ENCODE assay signal across 8 cellular contexts in genomic region chr16:74695450-74696422, GRCh38. TPM values are rescaled to one million over a fixed set of nuclear protein-coding genes. Genes with fewer than 3 reads are reported as not detected.
DNase-seq lines count a peak whose midpoint lies in the region; ATAC-seq and TF ChIP-seq lines count a peak whose summit lies in the region.

No MANE protein-coding gene starts in this region.

- H2BK5ac ChIP-seq in IMR-90 (ENCODE audit: low read depth, low read length, poor library complexity, severe bottlenecking): no peak overlapping the region

- no peak overlapping the region for H3K9ac ChIP-seq in DND-41 (ENCODE audit: low read depth, low read length)
- peak overlapping the region; percentile 29 for H3K9ac ChIP-seq in IMR-90 (ENCODE audit: low read depth, low read length)
- peak overlapping the region; percentile 48 for H3K9ac ChIP-seq in stomach smooth muscle (ENCODE audit: low read length in 2 of 2)

- ATAC-seq in DND-41 (ENCODE audit: insufficient read depth, low read depth) (peak; percentile 66), GM21717 (IDR thresholded peaks at IDR 0.05; ENCODE audit: unreplicated experiment) (peak; percentile 80), IMR-90 (ENCODE audit: low read depth) (peak; percentile 92)
- ATAC-seq in naive thymus-derived CD4-positive, alpha-beta T cell: peak; percentile 89

- peaks cover 23% of the 10 kb centered on the region for H3K4me1 ChIP-seq in DND-41 (ENCODE audit: insufficient read depth, low read length)
- H3K4me1 ChIP-seq in IMR-90 (ENCODE audit: control insufficient read depth, insufficient read depth, low read length): peaks cover 3% of the 10 kb centered on the region; the same call in 1 of the 2 replicates
- H3K4me1 ChIP-seq in naive thymus-derived CD4-positive, alpha-beta T cell (ENCODE audit: control insufficient read depth in 2 of 2, insufficient read depth in 2 of 2, low read length in 2 of 2): peaks cover 14 to 24% of the 10 kb centered on the region in 2 donors
- peaks cover 8% of the 10 kb centered on the region for H3K4me1 ChIP-seq in stomach smooth muscle (ENCODE audit: control insufficient read depth, insufficient read depth, low read length)

- BruUV-seq in IMR-90 (replicated peaks; lab: Mats Ljungman, UMichigan): no TSS peak

- H3K9me3 ChIP-seq in DND-41 (ENCODE audit: insufficient read depth, low read length, severe bottlenecking) (no peaks in the 10 kb centered on the region), IMR-90 (ENCODE audit: control insufficient read depth, insufficient read depth, low read length) (no peaks in the 10 kb centered on the region), stomach smooth muscle (ENCODE audit: control insufficient read depth in 2 of 2, low read length in 2 of 2) (no peaks in the 10 kb centered on the region)
- no peaks in the 10 kb centered on the region for H3K9me3 ChIP-seq in naive thymus-derived CD4-positive, alpha-beta T cell (ENCODE audit: control insufficient read depth in 2 of 3, low read length in 3 of 3)

- peak overlapping the region; percentile 55 for H3K14ac ChIP-seq in IMR-90 (replicated peaks; ENCODE audit: low read depth, low read length)

- H3K4me3 ChIP-seq in DND-41 (ENCODE audit: low read depth in 1 of 2, low read length in 2 of 2): no peak overlapping the region
- peak overlapping the region; percentile 43 for H3K4me3 ChIP-seq in IMR-90 (ENCODE audit: insufficient read depth, low read depth, low read length)
- H3K4me3 ChIP-seq in naive thymus-derived CD4-positive, alpha-beta T cell (ENCODE audit: low read length): peak overlapping the region; percentile 45
- peak overlapping the region; percentile 59 to 79 for H3K4me3 ChIP-seq in stomach smooth muscle (ENCODE audit: low read length in 2 of 2)

- peaks cover 35 to 74% (median 59%) of the 10 kb centered on the region in 7 donors for H3K4me1 Mint-ChIP-seq in naive thymus-derived CD4-positive, alpha-beta T cell

- CTCF ChIA-PET in IMR-90 (lab: Yijun Ruan, JAX): no interaction called here
- CTCF ChIA-PET in naive thymus-derived CD4-positive, alpha-beta T cell (lab: Charles Lee): interaction anchor here (1.3 kb wide), 1 partner anchor 23 kb away, joined by 3 read pairs; no protein-coding TSS in a partner anchor

- H3K9me1 ChIP-seq in IMR-90 (ENCODE audit: insufficient read depth, low read length): 0 out of 2 replicates have a peak, but pooled peaks cover 6% of the 10 kb centered on the region

- H2BK15ac ChIP-seq in IMR-90 (ENCODE audit: low read depth, low read length): no peak overlapping the region

- dilution Hi-C loops in IMR-90 (cut with HindIII; ENCODE audit: low sequenced_read_pairs, unreplicated experiment): no loop called here

- peak; percentile 63 for DNase-seq in DND-41
- peak; percentile 93 for DNase-seq in IMR-90
- DNase-seq in activated T-cell treated with anti-CD3 and anti-CD28 coated beads, Interleukin-2, amount 50 U/mL, for 48 hours: peak; percentile 65 to 70
- DNase-seq in fibroblast of peridontal ligament (ENCODE audit: extremely low read depth): peak; percentile 94
- DNase-seq in naive thymus-derived CD4-positive, alpha-beta T cell: peak; percentile 33 to 67 (median 51)

- H3K4me2 ChIP-seq in DND-41 (ENCODE audit: insufficient read depth, low read length) (peak overlapping the region; percentile 27; the same call in 1 of the 2 replicates), IMR-90 (ENCODE audit: low read depth, low read length) (peak overlapping the region; percentile 78)

- intact Hi-C loops in IMR-90 (cut with micrococcal nuclease): no loop called here
- intact Hi-C loops in naive thymus-derived CD4-positive, alpha-beta T cell (cut with micrococcal nuclease): loop anchor here (1.0 to 5.0 kb wide), 3 partner anchors 28 to 952 kb away; partner anchors contain the start of genes KARS1 (in 1 of the 2), TERF2IP (in 1 of the 2) and WDR59 (in 1 of the 2)

- H3K9me3 Mint-ChIP-seq in naive thymus-derived CD4-positive, alpha-beta T cell: peaks cover 0 to 1% (median 0%) of the 10 kb centered on the region in 11 donors

- no peak for TF ChIP-seq POLR2A in IMR-90 (IDR thresholded peaks at IDR 0.05; ENCODE audit: low read depth, low read length)

- TF ChIP-seq CTCF in DND-41 (IDR thresholded peaks at IDR 0.05; ENCODE audit: borderline replicate concordance, extremely low read depth, low read length, poor library complexity, severe bottlenecking) (no peak), IMR-90 (conservative IDR thresholded peaks at IDR 0.05; ENCODE audit: low read depth, low read length) (no peak)

- H3K27me3 Mint-ChIP-seq in naive thymus-derived CD4-positive, alpha-beta T cell: no peaks in the 10 kb centered on the region

- H3K27ac Mint-ChIP-seq in naive thymus-derived CD4-positive, alpha-beta T cell: peak overlapping the region in 8 of 9 donors; percentile 43 to 87 (median 80)

- POLR2A ChIA-PET in IMR-90 (lab: Charles Lee; ENCODE audit: unreplicated experiment): interaction anchor here (0.6 kb wide), 1 partner anchor 54 kb away, joined by 21 read pairs; no protein-coding TSS in a partner anchor
- POLR2A ChIA-PET in naive thymus-derived CD4-positive, alpha-beta T cell (lab: Charles Lee): interaction anchor here (1.0 kb wide), 1 partner anchor 28 kb away, joined by 4 read pairs; no protein-coding TSS in a partner anchor

- H3K36me3 ChIP-seq in DND-41 (ENCODE audit: insufficient read depth, low read length) (peaks cover 17% of the 10 kb centered on the region), IMR-90 (ENCODE audit: control insufficient read depth, insufficient read depth, low read length) (peaks cover 1% of the 10 kb centered on the region; the same call in 1 of the 2 replicates), stomach smooth muscle (ENCODE audit: control insufficient read depth in 2 of 2, insufficient read depth in 2 of 2, low read length in 2 of 2) (peaks cover 0 to 12% of the 10 kb centered on the region in 2 donors)
- H3K36me3 ChIP-seq in naive thymus-derived CD4-positive, alpha-beta T cell (ENCODE audit: control insufficient read depth in 2 of 3, insufficient read depth in 3 of 3, low read length in 3 of 3): peaks cover 0 to 46% (median 4%) of the 10 kb centered on the region in 3 experiments

- no peak overlapping the region for H3K27ac ChIP-seq in DND-41 (ENCODE audit: low read length)
- H3K27ac ChIP-seq in IMR-90 (ENCODE audit: insufficient read depth, low read length): no peak overlapping the region
- peak overlapping the region; percentile 45 for H3K27ac ChIP-seq in naive thymus-derived CD4-positive, alpha-beta T cell (ENCODE audit: low read depth, low read length)
- no peak overlapping the region for H3K27ac ChIP-seq in stomach smooth muscle (ENCODE audit: low read length)

- peaks cover 12 to 40% (median 34%) of the 10 kb centered on the region in 5 donors for H3K36me3 Mint-ChIP-seq in naive thymus-derived CD4-positive, alpha-beta T cell

- H4K5ac ChIP-seq in IMR-90 (ENCODE audit: low read depth, low read length): peak overlapping the region; percentile 16; the same call in 1 of the 2 replicates

- peak overlapping the region; percentile 1 to 91; a peak in 3 of 4 replicates for H4K8ac ChIP-seq in IMR-90 (ENCODE audit: low read depth in 2 of 2, low read length in 2 of 2)

- H2BK20ac ChIP-seq in IMR-90 (ENCODE audit: low read depth, low read length): no peak overlapping the region

- no peaks in the 10 kb centered on the region for H4K20me1 ChIP-seq in DND-41 (ENCODE audit: insufficient read depth, low read length)
- no peaks in the 10 kb centered on the region for H4K20me1 ChIP-seq in IMR-90 (ENCODE audit: insufficient read depth, low read length)

- H2AFZ ChIP-seq in DND-41 (ENCODE audit: low read depth, low read length): no peak overlapping the region
- peak overlapping the region; percentile 92 for H2AFZ ChIP-seq in IMR-90 (replicated peaks; ENCODE audit: low read length, poor library complexity)

- no peak overlapping the region for H3K18ac ChIP-seq in IMR-90 (ENCODE audit: low read depth, low read length)

- H2AK9ac ChIP-seq in IMR-90 (replicated peaks; ENCODE audit: low read depth, low read length, poor library complexity): no peak overlapping the region

- H3K4ac ChIP-seq in IMR-90 (ENCODE audit: low read depth, low read length): peak overlapping the region; percentile 30; the same call in 1 of the 2 replicates

- H4K91ac ChIP-seq in IMR-90 (ENCODE audit: insufficient read depth, low read depth, low read length): no peak overlapping the region; the same call in 1 of the 2 replicates

- H2AK5ac ChIP-seq in IMR-90 (ENCODE audit: low read depth, low read length): no peak overlapping the region

- in situ Hi-C loops in IMR-90 (cut with MboI; ENCODE audit: low sequenced_read_pairs): no loop called here

- H3K79me2 ChIP-seq in DND-41 (ENCODE audit: insufficient read depth, low read length): 0 out of 2 replicates have a peak, but pooled peaks cover 4% of the 10 kb centered on the region

- peak overlapping the region; percentile 27 for H2BK120ac ChIP-seq in IMR-90 (ENCODE audit: low read depth, low read length)

- H3K23ac ChIP-seq in IMR-90 (ENCODE audit: low read depth, low read length): no peak overlapping the region

- WGBS in IMR-90 (ENCODE audit: extremely low coverage in 2 of 2, insufficient read length in 1 of 2), 2 experiments: no CpG with 5 or more reads among the region's 19 CpGs

- H3K79me1 ChIP-seq in IMR-90 (ENCODE audit: low read depth in 1 of 2, low read length in 2 of 2): peaks cover 7 to 14% of the 10 kb centered on the region in 2 experiments; a peak in 3 of 4 replicates

- no peak for TF ChIP-seq RAD21 in IMR-90 (IDR thresholded peaks at IDR 0.05; ENCODE audit: low read length)

- H3K27me3 ChIP-seq in DND-41 (ENCODE audit: insufficient read depth, low read length, poor library complexity) (no peaks in the 10 kb centered on the region), IMR-90 (ENCODE audit: control insufficient read depth, insufficient read depth, low read length) (no peaks in the 10 kb centered on the region), stomach smooth muscle (ENCODE audit: control insufficient read depth in 1 of 2, insufficient read depth in 2 of 2, low read length in 2 of 2) (no peaks in the 10 kb centered on the region)
- H3K27me3 ChIP-seq in naive thymus-derived CD4-positive, alpha-beta T cell (ENCODE audit: control insufficient read depth in 2 of 2, insufficient read depth in 2 of 2, low read length in 2 of 2): no peaks in the 10 kb centered on the region

- H3K4me3 Mint-ChIP-seq in naive thymus-derived CD4-positive, alpha-beta T cell: peak overlapping the region; percentile 74 to 94 (median 85)

- H3K56ac ChIP-seq in IMR-90 (ENCODE audit: extremely low read depth, insufficient read depth, low read length): no peak overlapping the region

RNA-seq across cellular contexts. Expression of gene MLKL, which starts 4.9 kb away (rescaled TPM):
- total RNA-seq in IMR-90 (2012; rRNA removed): 4.2 and 4.5 TPM in 2 replicates
- 3.6 and 3.7 TPM in 2 replicates for polyA plus RNA-seq in IMR-90 (2012; rRNA removed)
- 1.2 and 1.6 TPM in 2 replicates for polyA plus RNA-seq in IMR-90 (2012; cell fraction: cytosol; rRNA removed)
- 3.8 and 14.0 TPM in 2 replicates for polyA plus RNA-seq in IMR-90 (2012; cell fraction: nucleus; rRNA removed; ENCODE audit: low replicate concordance)
- polyA plus RNA-seq in PFSK-1 (2012; ENCODE audit: insufficient read length, low read depth): 2.3 TPM
- total RNA-seq in naive thymus-derived CD4-positive, alpha-beta T cell: 10 to 100 TPM; 26.9 to 52.4 (median 38.3) TPM
- polyA plus RNA-seq in naive thymus-derived CD4-positive, alpha-beta T cell: 1 to 10 TPM; 7.9 to 8.0 TPM

RNA-seq across cellular contexts. Expression of gene RFWD3, which starts 29.1 kb away (rescaled TPM):
- 27.6 and 28.3 TPM in 2 replicates for total RNA-seq in IMR-90 (2012; rRNA removed)
- 14.9 and 16.7 TPM in 2 replicates for polyA plus RNA-seq in IMR-90 (2012; rRNA removed)
- 5.4 and 7.1 TPM in 2 replicates for polyA plus RNA-seq in IMR-90 (2012; cell fraction: cytosol; rRNA removed)
- polyA plus RNA-seq in IMR-90 (2012; cell fraction: nucleus; rRNA removed; ENCODE audit: low replicate concordance): 10.9 and 17.0 TPM in 2 replicates
- 12.6 TPM for polyA plus RNA-seq in PFSK-1 (2012; ENCODE audit: insufficient read length, low read depth)
- 10 to 100 TPM; 39.3 to 88.0 (median 56.9) TPM for total RNA-seq in naive thymus-derived CD4-positive, alpha-beta T cell
- polyA plus RNA-seq in naive thymus-derived CD4-positive, alpha-beta T cell: 10 to 100 TPM; 16.9 to 29.9 TPM

Comparison
In these comparisons a context has a peak if more than half of its experiments do, and no peak if none do; other contexts are left out.
1. H3K4me3 ChIP-seq: peak in IMR-90 (single experiment), naive thymus-derived CD4-positive, alpha-beta T cell (single experiment) and stomach smooth muscle (2 of 2); none in DND-41 (0 of 2).
2. Peak in every context shown above with its lines, with median percentiles within 50 percentile points of each other: ATAC-seq and DNase-seq.